ENCODE assay signal across 1 cellular context in the genomic region with DNA sequence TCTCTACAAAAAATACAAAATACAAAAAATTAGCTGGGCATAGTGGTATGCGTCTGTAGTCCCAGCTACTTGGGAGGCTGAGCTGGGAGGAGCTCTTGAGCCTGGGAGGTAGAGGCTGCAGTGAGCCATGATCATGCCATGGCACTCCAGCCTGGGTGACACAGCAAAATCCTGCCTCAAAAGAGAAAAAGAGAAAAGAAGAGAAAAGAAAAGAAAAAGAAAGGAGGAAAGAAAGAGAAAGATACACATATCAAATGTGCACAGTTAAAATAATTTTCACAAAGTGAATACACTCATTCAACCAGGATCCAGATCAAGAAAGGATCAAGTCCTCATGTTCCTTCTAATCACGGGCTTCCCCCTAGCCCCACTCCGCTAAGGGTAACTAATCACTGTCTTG.
TF ChIP-seq lines count a peak whose summit lies in the region.

No MANE protein-coding gene starts in this region.

TF ChIP-seq in SK-N-SH, 30 proteins besides CTCF, POLR2A, EP300 and RAD21:
- no peak for TF ChIP-seq FOSL2 (IDR thresholded peaks at IDR 0.05; ENCODE audit: borderline replicate concordance, low read depth)
- TF ChIP-seq YY1 (IDR thresholded peaks at IDR 0.05; ENCODE audit: low read depth): no peak
- TF ChIP-seq SIN3A (IDR thresholded peaks at IDR 0.05; ENCODE audit: borderline replicate concordance, low read depth, low read length): no peak
- no peak for TF ChIP-seq POLR2AphosphoS5 (IDR thresholded peaks at IDR 0.05; ENCODE audit: low read depth, low read length)
- TF ChIP-seq JUND (IDR thresholded peaks at IDR 0.05): no peak
- no peak for TF ChIP-seq ELF1 (IDR thresholded peaks at IDR 0.05)
- TF ChIP-seq CHD2 (IDR thresholded peaks at IDR 0.05; ENCODE audit: low read length, partially characterized antibody): no peak
- no peak for TF ChIP-seq TAF1 (IDR thresholded peaks at IDR 0.05; ENCODE audit: borderline replicate concordance, low read depth, low read length)
- no peak for TF ChIP-seq TCF12 (IDR thresholded peaks at IDR 0.05)
- no peak for TF ChIP-seq FOXJ3 (CRISPR knock-in tag; IDR thresholded peaks at IDR 0.05)
- no peak for TF ChIP-seq MAX (IDR thresholded peaks at IDR 0.05; ENCODE audit: low read depth)
- TF ChIP-seq, protein P1, sequence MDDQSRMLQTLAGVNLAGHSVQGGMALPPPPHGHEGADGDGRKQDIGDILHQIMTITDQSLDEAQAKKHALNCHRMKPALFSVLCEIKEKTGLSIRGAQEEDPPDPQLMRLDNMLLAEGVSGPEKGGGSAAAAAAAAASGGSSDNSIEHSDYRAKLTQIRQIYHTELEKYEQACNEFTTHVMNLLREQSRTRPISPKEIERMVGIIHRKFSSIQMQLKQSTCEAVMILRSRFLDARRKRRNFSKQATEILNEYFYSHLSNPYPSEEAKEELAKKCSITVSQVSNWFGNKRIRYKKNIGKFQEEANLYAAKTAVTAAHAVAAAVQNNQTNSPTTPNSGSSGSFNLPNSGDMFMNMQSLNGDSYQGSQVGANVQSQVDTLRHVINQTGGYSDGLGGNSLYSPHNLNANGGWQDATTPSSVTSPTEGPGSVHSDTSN (IDR thresholded peaks at IDR 0.05): no peak
- TF ChIP-seq MXI1 (IDR thresholded peaks at IDR 0.05; ENCODE audit: low read depth, low read length): no peak
- no peak for TF ChIP-seq RFX5 (IDR thresholded peaks at IDR 0.05; ENCODE audit: low read length)
- TF ChIP-seq NRF1 (IDR thresholded peaks at IDR 0.05; ENCODE audit: low read depth, low read length): no peak
- TF ChIP-seq EZH2phosphoT487 (IDR thresholded peaks at IDR 0.05; ENCODE audit: borderline replicate concordance, low read depth): no peak
- TF ChIP-seq GABPA (IDR thresholded peaks at IDR 0.05; ENCODE audit: low read depth): no peak
- no peak for TF ChIP-seq NFIC (IDR thresholded peaks at IDR 0.05; ENCODE audit: borderline replicate concordance)
